Comparison of ENCODE assay signal across 12 cellular contexts in genomic region chr12:96889273-96889933, GRCh38. TPM values are rescaled to one million over a fixed set of nuclear protein-coding genes. Genes with fewer than 3 reads are reported as not detected.
DNase-seq lines count a peak whose midpoint lies in the region; ATAC-seq and TF ChIP-seq lines count a peak whose summit lies in the region.
"Had no signal": no experiment of that assay in that cellular context is flagged by ENCODE, and none has a peak within 500 bp of the region (broad histone marks: within the 10 kb centered on the region; RNA-seq: fewer than 3 reads in every experiment).

No MANE protein-coding gene starts in this region.

- H3K18ac ChIP-seq in neuronal stem cell (ENCODE audit: low read length), result no peak overlapping the region

- H2AFZ ChIP-seq in neuronal stem cell (ENCODE audit: low read length), result peak overlapping the region; percentile 10

- H3K9ac ChIP-seq in neuronal stem cell (ENCODE audit: low read depth, low read length, poor library complexity), result no peak overlapping the region

- DNase-seq in DMS53 (lab: John Stamatoyannopoulos, UW) (peak; percentile 36), DMS53 treated with DMSO at 0.1 percent for 48 hours (lab: John Stamatoyannopoulos, UW; ENCODE audit: unreplicated experiment) (no peak), HS-5 (ENCODE audit: low read depth) (peak; percentile 68), astrocyte of the spinal cord (ENCODE audit: low read depth, low spot score) (peak; percentile 64), neuronal stem cell (ENCODE audit: low spot score) (no peak), GM13977 (ENCODE audit: low spot score) (no peak)
- no peak for DNase-seq in stimulated activated naive CD4-positive, alpha-beta T cell (lab: John Stamatoyannopoulos, UW)
- DNase-seq: glutamatergic neuron, NCI-H82, T-helper 17 cell had no signal

- no peaks in the 10 kb centered on the region for H3K27me3 ChIP-seq in neuronal stem cell (ENCODE audit: control insufficient read depth in 3 of 3, insufficient read depth in 3 of 3, low read depth in 1 of 3, low read length in 3 of 3)

- no peak overlapping the region for H3K27ac ChIP-seq in neuronal stem cell (replicated peaks; ENCODE audit: low read length)
- H3K27ac ChIP-seq: 22Rv1 had no signal

- no peak overlapping the region for H2BK15ac ChIP-seq in neuronal stem cell (ENCODE audit: low read length)

- no peaks in the 10 kb centered on the region for H3K79me1 ChIP-seq in neuronal stem cell (ENCODE audit: low read depth, low read length)

- ATAC-seq in GM19351 (IDR thresholded peaks at IDR 0.05; ENCODE audit: unreplicated experiment), result no peak
- ATAC-seq: T-helper 17 cell had no signal

- H2BK5ac ChIP-seq in neuronal stem cell (ENCODE audit: low read length), result no peak overlapping the region

- H4K8ac ChIP-seq in neuronal stem cell (ENCODE audit: low read depth, low read length), result no peak overlapping the region

- H3K4ac ChIP-seq in neuronal stem cell (ENCODE audit: low read length), result no peak overlapping the region

- H3K4me2 ChIP-seq in neuronal stem cell (ENCODE audit: insufficient read depth, low read length, poor library complexity, severe bottlenecking), result no peak overlapping the region

- TF ChIP-seq CTCF in astrocyte of the spinal cord (IDR thresholded peaks at IDR 0.05; ENCODE audit: low read depth, low read length), result no peak
- TF ChIP-seq CTCF in GM13977 (IDR thresholded peaks at IDR 0.05; ENCODE audit: extremely low read depth, insufficient read depth, missing control alignments), result no peak

- no peak overlapping the region for H3K23ac ChIP-seq in neuronal stem cell (ENCODE audit: low read depth, low read length, poor library complexity)

- no peak overlapping the region for H4K91ac ChIP-seq in neuronal stem cell (ENCODE audit: low read depth, low read length, poor library complexity)

- no peak overlapping the region for H3K14ac ChIP-seq in neuronal stem cell (ENCODE audit: low read length)

- in situ Hi-C loops in astrocyte of the spinal cord (cut with HindIII; ENCODE audit: low sequenced_read_pairs) (no loop called here), GM13977 (cut with MboI; ENCODE audit: low pct_unique_long_range_greater_than_20kb, low sequenced_read_pairs, unreplicated experiment) (no loop called here)

- no peaks in the 10 kb centered on the region for H3K36me3 ChIP-seq in neuronal stem cell (replicated peaks in 1 of 2; ENCODE audit: control insufficient read depth in 2 of 2, insufficient read depth in 2 of 2, low read length in 2 of 2)

- H2BK12ac ChIP-seq in neuronal stem cell (ENCODE audit: low read length), result no peak overlapping the region

- no peak overlapping the region for H2BK120ac ChIP-seq in neuronal stem cell (ENCODE audit: low read depth, low read length)

- H3K9me3 ChIP-seq in neuronal stem cell (replicated peaks in 1 of 2; ENCODE audit: control insufficient read depth in 2 of 2, insufficient read depth in 1 of 2, low read depth in 1 of 2, low read length in 2 of 2), result no peaks in the 10 kb centered on the region

- no peak overlapping the region for H2AK5ac ChIP-seq in neuronal stem cell (ENCODE audit: low read depth, low read length)

- no CpG with 5 or more reads among the region's 5 CpGs for WGBS in neuronal stem cell (ENCODE audit: extremely low coverage in 2 of 2, insufficient read length in 2 of 2, insufficient replicate concordance in 1 of 2), 2 donors

- H3K4me1 ChIP-seq in neuronal stem cell (ENCODE audit: control insufficient read depth in 2 of 2, insufficient read depth in 1 of 2, low read depth in 1 of 2, low read length in 2 of 2), result peaks cover 0 to 4% of the 10 kb centered on the region in 2 donors

- H3K4me3 ChIP-seq in astrocyte of the spinal cord (ENCODE audit: low read depth, low read length) (no peak overlapping the region), neuronal stem cell (ENCODE audit: low read length in 2 of 2) (no peak overlapping the region)

RNA-seq across cellular contexts. Expression of gene NEDD1, which starts 17.7 kb away (rescaled TPM):
- 25.3 TPM for polyA plus RNA-seq in neuronal stem cell (2013, experiment 1 of 2)
- 26.5 TPM for polyA plus RNA-seq in neuronal stem cell (2013, experiment 2 of 2)

Comparison
In these comparisons a context has a peak if more than half of its experiments do, and no peak if none do; other contexts are left out.
1. DNase-seq: peak in DMS53 (single experiment), HS-5 (single experiment) and astrocyte of the spinal cord (single experiment); none in DMS53 treated with DMSO at 0.1 percent for 48 hours (single experiment), neuronal stem cell (single experiment), GM13977 (single experiment) and stimulated activated naive CD4-positive, alpha-beta T cell (0 of 6).